Comparison of ENCODE assay signal across 14 cellular contexts in the genomic region with DNA sequence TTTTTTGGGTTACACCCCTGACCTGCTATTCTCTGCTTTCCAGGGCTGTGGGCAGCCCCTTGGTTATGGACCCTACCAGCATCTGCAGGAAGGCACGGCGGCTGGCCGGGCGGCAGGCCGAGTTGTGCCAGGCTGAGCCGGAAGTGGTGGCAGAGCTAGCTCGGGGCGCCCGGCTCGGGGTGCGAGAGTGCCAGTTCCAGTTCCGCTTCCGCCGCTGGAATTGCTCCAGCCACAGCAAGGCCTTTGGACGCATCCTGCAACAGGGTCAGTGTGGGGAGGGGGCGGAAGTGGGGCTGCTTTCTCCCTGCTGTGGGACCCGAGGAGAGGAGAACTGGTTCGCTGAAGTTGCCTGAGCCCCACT. TPM values are rescaled to one million over a fixed set of nuclear protein-coding genes. Genes with fewer than 3 reads are reported as not detected.
A peak's percentile ranks its signal among the peaks of the same experiment; 100 is the strongest.
DNase-seq lines count a peak whose midpoint lies in the region; ATAC-seq and TF ChIP-seq lines count a peak whose summit lies in the region.
"Had no signal": no experiment of that assay in that cellular context is flagged by ENCODE, and none has a peak within 500 bp of the region (broad histone marks: within the 10 kb centered on the region; RNA-seq: fewer than 3 reads in every experiment).

No MANE protein-coding gene starts in this region.

- no peak overlapping the region for H2AK5ac ChIP-seq in IMR-90 (ENCODE audit: low read depth, low read length)

- intact Hi-C loops in IMR-90 (cut with micrococcal nuclease) (no loop called here), psoas muscle (cut with DNase I) (no loop called here)

- H3K27me3 Mint-ChIP-seq in CD8-positive, alpha-beta memory T cell, result peaks cover 39 to 73% of the 10 kb centered on the region in 2 donors
- H3K27me3 Mint-ChIP-seq in activated naive CD8-positive, alpha-beta T cell treated with anti-CD3 and anti-CD28 coated beads, Interleukin-2, amount 50 U/mL, for 24 hours, result peaks cover 64% of the 10 kb centered on the region

- no peak overlapping the region for H2BK120ac ChIP-seq in IMR-90 (ENCODE audit: low read depth, low read length)

- POLR2A ChIA-PET in CD8-positive, alpha-beta memory T cell (lab: Charles Lee), result no interaction called here
- POLR2A ChIA-PET in IMR-90 (lab: Charles Lee; ENCODE audit: unreplicated experiment), result no interaction called here

- H3K23ac ChIP-seq in IMR-90 (ENCODE audit: low read depth, low read length), result peak overlapping the region; percentile 33; the same call in 1 of the 2 replicates

- H3K4me1 ChIP-seq in CD8-positive, alpha-beta memory T cell (ENCODE audit: insufficient read depth, low read length), result peaks cover 25% of the 10 kb centered on the region
- H3K4me1 ChIP-seq in IMR-90 (ENCODE audit: control insufficient read depth, insufficient read depth, low read length), result no peaks in the 10 kb centered on the region
- H3K4me1 ChIP-seq in psoas muscle, result no peaks in the 10 kb centered on the region

- no peaks in the 10 kb centered on the region for H3K79me1 ChIP-seq in IMR-90 (ENCODE audit: low read depth in 1 of 2, low read length in 2 of 2)

- no peaks in the 10 kb centered on the region for H4K20me1 ChIP-seq in IMR-90 (ENCODE audit: insufficient read depth, low read length)

- H3K9ac ChIP-seq in IMR-90 (ENCODE audit: low read depth, low read length), result no peak overlapping the region
- H3K9ac ChIP-seq: KMS-11 had no signal

- BruUV-seq in IMR-90 (replicated peaks; lab: Mats Ljungman, UMichigan), result no TSS peak

- no peak overlapping the region for H2AFZ ChIP-seq in IMR-90 (replicated peaks; ENCODE audit: low read length, poor library complexity)

- no peak overlapping the region for H3K27ac ChIP-seq in CD8-positive, alpha-beta memory T cell (ENCODE audit: low read depth, low read length)
- no peak overlapping the region for H3K27ac ChIP-seq in IMR-90 (ENCODE audit: insufficient read depth, low read length)
- H3K27ac ChIP-seq in psoas muscle, result no peak overlapping the region
- H3K27ac ChIP-seq in WERI-Rb-1, result no peak overlapping the region
- H3K27ac ChIP-seq: KMS-11, left lung had no signal

- CTCF ChIA-PET in CD8-positive, alpha-beta memory T cell (lab: Charles Lee), result interaction anchor here (1.1 to 23.1 kb wide), 2 partner anchors 26 to 37 kb away, joined by 5 to 1010 read pairs; no protein-coding TSS in a partner anchor
- CTCF ChIA-PET in IMR-90 (lab: Yijun Ruan, JAX), result no interaction called here

- ATAC-seq in IMR-90 (ENCODE audit: low read depth) (no peak), psoas muscle (no peak), GM19463 (IDR thresholded peaks at IDR 0.05; ENCODE audit: unreplicated experiment) (no peak)
- no peak for ATAC-seq in activated naive CD8-positive, alpha-beta T cell treated with anti-CD3 and anti-CD28 coated beads, Interleukin-2, amount 50 U/mL, for 24 hours

- no peaks in the 10 kb centered on the region for H3K36me3 ChIP-seq in CD8-positive, alpha-beta memory T cell (ENCODE audit: insufficient read depth, low read length)
- H3K36me3 ChIP-seq in IMR-90 (ENCODE audit: control insufficient read depth, insufficient read depth, low read length), result no peaks in the 10 kb centered on the region
- no peaks in the 10 kb centered on the region for H3K36me3 ChIP-seq in psoas muscle (ENCODE audit: insufficient read depth in 1 of 2, low read depth in 1 of 2)
- H3K36me3 ChIP-seq in WERI-Rb-1, result no peaks in the 10 kb centered on the region
- H3K36me3 ChIP-seq: left lung had no signal

- H3K27ac Mint-ChIP-seq in CD8-positive, alpha-beta memory T cell, result peak overlapping the region in 1 of 8 donors; percentile 65
- H3K27ac Mint-ChIP-seq in activated naive CD8-positive, alpha-beta T cell treated with anti-CD3 and anti-CD28 coated beads, Interleukin-2, amount 50 U/mL, for 24 hours, result no peak overlapping the region

- H3K4me3 ChIP-seq in CD8-positive, alpha-beta memory T cell (ENCODE audit: low read length), result peak overlapping the region; percentile 20
- H3K4me3 ChIP-seq in IMR-90 (ENCODE audit: insufficient read depth, low read depth, low read length), result no peak overlapping the region
- peak overlapping the region; percentile 46 for H3K4me3 ChIP-seq in psoas muscle
- no peak overlapping the region for H3K4me3 ChIP-seq in WERI-Rb-1 (ENCODE audit: low read depth, low read length)

- H3K56ac ChIP-seq in IMR-90 (ENCODE audit: extremely low read depth, insufficient read depth, low read length), result no peak overlapping the region

- dilution Hi-C loops in IMR-90 (cut with HindIII; ENCODE audit: low sequenced_read_pairs, unreplicated experiment), result no loop called here

- H3K14ac ChIP-seq in IMR-90 (replicated peaks; ENCODE audit: low read depth, low read length), result no peak overlapping the region

- peaks cover 19 to 34% (median 23%) of the 10 kb centered on the region in 3 donors for H3K4me1 Mint-ChIP-seq in CD8-positive, alpha-beta memory T cell
- H3K4me1 Mint-ChIP-seq in activated naive CD8-positive, alpha-beta T cell treated with anti-CD3 and anti-CD28 coated beads, Interleukin-2, amount 50 U/mL, for 24 hours, result peaks cover 17% of the 10 kb centered on the region

- no peak for TF ChIP-seq POLR2A in IMR-90 (IDR thresholded peaks at IDR 0.05; ENCODE audit: low read depth, low read length)

- no peak overlapping the region for H2BK5ac ChIP-seq in IMR-90 (ENCODE audit: low read depth, low read length, poor library complexity, severe bottlenecking)

- TF ChIP-seq RAD21 in IMR-90 (IDR thresholded peaks at IDR 0.05; ENCODE audit: low read length), result no peak

- no peak for TF ChIP-seq CTCF in IMR-90 (conservative IDR thresholded peaks at IDR 0.05; ENCODE audit: low read depth, low read length)
- TF ChIP-seq CTCF in psoas muscle (IDR thresholded peaks at IDR 0.05), result no peak
- TF ChIP-seq CTCF in WERI-Rb-1 (IDR thresholded peaks at IDR 0.05; ENCODE audit: low read depth, low read length), result no peak

- H3K9me3 Mint-ChIP-seq in CD8-positive, alpha-beta memory T cell, result no peaks in the 10 kb centered on the region
- H3K9me3 Mint-ChIP-seq in activated naive CD8-positive, alpha-beta T cell treated with anti-CD3 and anti-CD28 coated beads, Interleukin-2, amount 50 U/mL, for 24 hours, result no peaks in the 10 kb centered on the region

- no peak overlapping the region for H3K4me2 ChIP-seq in IMR-90 (ENCODE audit: low read depth, low read length)
- H3K4me2 ChIP-seq: KMS-11 had no signal

- H3K27me3 ChIP-seq in CD8-positive, alpha-beta memory T cell (ENCODE audit: insufficient read depth, low read length, poor library complexity, severe bottlenecking), result peaks cover 19% of the 10 kb centered on the region
- peaks cover 92% of the 10 kb centered on the region for H3K27me3 ChIP-seq in IMR-90 (ENCODE audit: control insufficient read depth, insufficient read depth, low read length)
- peaks cover 0 to 56% (median 34%) of the 10 kb centered on the region in 3 donors for H3K27me3 ChIP-seq in psoas muscle (ENCODE audit: insufficient read depth in 3 of 3, low read length in 2 of 3)
- H3K27me3 ChIP-seq in WERI-Rb-1 (ENCODE audit: insufficient read depth, low read depth, severe bottlenecking), result no peaks in the 10 kb centered on the region

- no peaks in the 10 kb centered on the region for H3K9me1 ChIP-seq in IMR-90 (ENCODE audit: insufficient read depth, low read length)

- no peak overlapping the region for H4K8ac ChIP-seq in IMR-90 (ENCODE audit: low read depth in 2 of 2, low read length in 2 of 2)

- H3K36me3 Mint-ChIP-seq in CD8-positive, alpha-beta memory T cell, result no peaks in the 10 kb centered on the region
- H3K36me3 Mint-ChIP-seq in activated naive CD8-positive, alpha-beta T cell treated with anti-CD3 and anti-CD28 coated beads, Interleukin-2, amount 50 U/mL, for 24 hours (ENCODE audit: low read depth), result no peaks in the 10 kb centered on the region

- no peak overlapping the region for H3K4ac ChIP-seq in IMR-90 (ENCODE audit: low read depth, low read length)

- no peak overlapping the region for H2BK15ac ChIP-seq in IMR-90 (ENCODE audit: low read depth, low read length)

- 5% methylated on average over 10 of the region's 18 CpGs; no CpG with 5 or more reads in 1 of the 2 experiments for WGBS in IMR-90 (ENCODE audit: extremely low coverage in 2 of 2, insufficient read length in 1 of 2), 2 experiments
- 14 to 17% (median 17%) methylated on average over 16 to 18 of the region's 18 CpGs for WGBS in psoas muscle, 3 donors

- no peak overlapping the region for H2AK9ac ChIP-seq in IMR-90 (replicated peaks; ENCODE audit: low read depth, low read length, poor library complexity)

- H3K18ac ChIP-seq in IMR-90 (ENCODE audit: low read depth, low read length), result no peak overlapping the region

- H3K4me3 Mint-ChIP-seq in CD8-positive, alpha-beta memory T cell, result peak overlapping the region; percentile 4 to 82 (median 71)
- peak overlapping the region; percentile 48 for H3K4me3 Mint-ChIP-seq in activated naive CD8-positive, alpha-beta T cell treated with anti-CD3 and anti-CD28 coated beads, Interleukin-2, amount 50 U/mL, for 24 hours

- H4K91ac ChIP-seq in IMR-90 (ENCODE audit: insufficient read depth, low read depth, low read length), result no peak overlapping the region

- no peak overlapping the region for H2BK20ac ChIP-seq in IMR-90 (ENCODE audit: low read depth, low read length)

- H4K5ac ChIP-seq in IMR-90 (ENCODE audit: low read depth, low read length), result no peak overlapping the region

- no peaks in the 10 kb centered on the region for H3K9me3 ChIP-seq in CD8-positive, alpha-beta memory T cell (ENCODE audit: low read length)
- H3K9me3 ChIP-seq in IMR-90 (ENCODE audit: control insufficient read depth, insufficient read depth, low read length) (peaks cover 2% of the 10 kb centered on the region), psoas muscle (no peaks in the 10 kb centered on the region), WERI-Rb-1 (ENCODE audit: severe bottlenecking) (no peaks in the 10 kb centered on the region)
- H3K9me3 ChIP-seq: left lung had no signal

- in situ Hi-C loops in IMR-90 (cut with MboI; ENCODE audit: low sequenced_read_pairs), result no loop called here

- DNase-seq in CD8-positive, alpha-beta memory T cell, result no peak
- DNase-seq in IMR-90 (no peak), psoas muscle (peak in 1 of 2 donors; percentile 39), ecto neural progenitor cell (ENCODE audit: low spot score) (no peak), WERI-Rb-1 (no peak)
- DNase-seq in activated naive CD8-positive, alpha-beta T cell treated with anti-CD3 and anti-CD28 coated beads, Interleukin-2, amount 50 U/mL, for 24 hours, result no peak
- DNase-seq in stimulated activated CD4-positive, alpha-beta T cell treated with anti-CD3 and anti-CD28 coated beads, Interleukin-4, amount 100 ng/mL, for 24 hours, result no peak
- DNase-seq: activated CD8-positive, alpha-beta memory T cell treated with anti-CD3 and anti-CD28 coated beads, Interleukin-2, amount 50 U/mL, for 48 hours; DMS79; left lung had no signal

RNA-seq across cellular contexts. Expression of gene WNT10A, which starts 9.7 kb away (rescaled TPM):
- 1 to 10 TPM; 1.0 to 1.5 TPM for total RNA-seq in CD8-positive, alpha-beta memory T cell
- polyA plus RNA-seq in CD8-positive, alpha-beta memory T cell, result 1.1 TPM
- total RNA-seq in IMR-90 (2012; rRNA removed), result not detected in 2 replicates
- polyA plus RNA-seq in IMR-90 (2012; rRNA removed), result not detected in 2 replicates
- polyA plus RNA-seq in IMR-90 (2012; cell fraction: cytosol; rRNA removed), result not detected in 2 replicates
- polyA plus RNA-seq in IMR-90 (2012; cell fraction: nucleus; rRNA removed; ENCODE audit: low replicate concordance), result not detected in 2 replicates
- total RNA-seq in psoas muscle, result not detected
- polyA plus RNA-seq in psoas muscle, result under 1 TPM in 2 of 3 donors, not detected in 1; 0.01 to 0.03 TPM
- total RNA-seq: glomerular endothelial cell, NCI-H460 had no signal

RNA-seq across cellular contexts. Expression of gene WNT6, which starts 11.4 kb away (rescaled TPM):
- total RNA-seq in CD8-positive, alpha-beta memory T cell, result under 1 TPM; 0.27 to 0.42 TPM
- polyA plus RNA-seq in CD8-positive, alpha-beta memory T cell, result 0.39 TPM
- total RNA-seq in IMR-90 (2012; rRNA removed) (not detected in 2 replicates), psoas muscle (1 to 10 TPM in 1 of 4 donors, under 1 TPM in 3; 0.12 to 1.0 (median 0.48) TPM)
- polyA plus RNA-seq in IMR-90 (2012; rRNA removed) (not detected in 2 replicates), psoas muscle (under 1 TPM; 0.05 to 0.20 (median 0.20) TPM)
- polyA plus RNA-seq in IMR-90 (2012; cell fraction: cytosol; rRNA removed), result not detected in 2 replicates
- polyA plus RNA-seq in IMR-90 (2012; cell fraction: nucleus; rRNA removed; ENCODE audit: low replicate concordance), result not detected in 2 replicates
- total RNA-seq: glomerular endothelial cell, left lung, NCI-H460 had no signal

RNA-seq across cellular contexts. Expression of gene PRKAG3, which starts 39.4 kb away (rescaled TPM):
- not detected for total RNA-seq in CD8-positive, alpha-beta memory T cell
- polyA plus RNA-seq in CD8-positive, alpha-beta memory T cell, result not detected
- total RNA-seq in IMR-90 (2012; rRNA removed), result not detected in 2 replicates
- not detected in 2 replicates for polyA plus RNA-seq in IMR-90 (2012; rRNA removed)
- not detected in 2 replicates for polyA plus RNA-seq in IMR-90 (2012; cell fraction: cytosol; rRNA removed)
- not detected in 2 replicates for polyA plus RNA-seq in IMR-90 (2012; cell fraction: nucleus; rRNA removed; ENCODE audit: low replicate concordance)
- 100 to 1,000 TPM in 1 of 4 donors, 10 to 100 TPM in 3; 22.0 to 187 (median 59.9) TPM for total RNA-seq in psoas muscle
- polyA plus RNA-seq in psoas muscle, result 10 to 100 TPM in 2 of 3 donors, 1 to 10 TPM in 1; 9.2 to 60.2 (median 58.5) TPM
- total RNA-seq: glomerular endothelial cell, left lung, NCI-H460 had no signal

Comparison
In these comparisons a context has a peak if more than half of its experiments do, and no peak if none do; other contexts are left out.
1. H3K4me3 ChIP-seq: peak in CD8-positive, alpha-beta memory T cell (single experiment) and psoas muscle (single experiment); none in IMR-90 (single experiment) and WERI-Rb-1 (single experiment).
2. RNA of gene PRKAG3, which starts 39.4 kb away (total RNA-seq): 22.0 to 187 TPM in psoas muscle; not detected in CD8-positive, alpha-beta memory T cell and not detected in IMR-90; every median in the first group is over 10 times any median in the second.